34 cellular contexts compared by ENCODE assay signal in the genomic region with DNA sequence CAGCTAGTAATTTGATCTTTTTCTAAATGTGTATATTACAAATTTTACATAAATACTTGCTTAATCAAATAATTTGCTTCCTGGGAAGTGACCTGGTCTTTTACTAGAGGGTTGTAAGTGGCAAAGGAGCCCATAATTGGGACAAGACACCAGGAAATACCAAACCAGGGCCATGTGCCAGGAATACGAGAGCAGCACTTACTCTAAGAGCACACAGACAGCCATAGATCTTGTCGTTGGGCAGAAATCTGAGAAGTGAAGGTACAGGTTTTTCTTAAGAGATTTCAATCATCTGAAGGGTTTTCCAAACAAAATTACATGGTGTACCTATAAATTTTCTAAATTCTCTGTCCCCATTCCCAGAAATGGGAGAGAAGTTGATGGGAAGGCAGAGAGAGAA.
"Had no signal": no experiment of that assay in that cellular context is flagged by ENCODE, and none has a peak within 500 bp of the region (broad histone marks: within the 10 kb centered on the region; RNA-seq: fewer than 3 reads in every experiment).

No MANE protein-coding gene starts in this region.

- H3K4me3 ChIP-seq: adrenal gland, body of pancreas, breast epithelium, Peyer's patch, SJSA1 had no signal

- DNase-seq: activated CD4-positive, alpha-beta T cell treated with anti-CD3 and anti-CD28 coated beads, Interleukin-2, amount 10 ng/mL, durations not matched to agents 7 days and 5 days; activated CD4-positive, alpha-beta T cell treated with anti-CD3 and anti-CD28 coated beads, Interleukin-2, amount 50 U/mL, for 48 hours; activated CD4-positive, CD25-positive, alpha-beta regulatory T cell; activated CD8-positive, alpha-beta T cell treated with anti-CD3 and anti-CD28 coated beads, Interleukin-2, amount 10 ng/mL, durations not matched to agents 7 days and 5 days; activated gamma-delta T cell treated with Interleukin-2 at 50 U/mL for 16 hours; activated naive CD4-positive, alpha-beta T cell treated with anti-CD3 and anti-CD28 coated beads for 36 hours; activated T-cell treated with anti-CD3 and anti-CD28 coated beads, Interleukin-2, amount 50 U/mL, for 24 hours; adrenal gland; body of pancreas; Kasumi-1; KG1; MM.1S; MV-4-11; NCI-H1092; NCI-H187 treated with DMSO at 0.1 percent for 48 hours; NCI-H2171 treated with DMSO at 0.1 percent for 48 hours; NCI-H2227 treated with DMSO at 0.1 percent for 48 hours; NCI-H446 treated with DMSO at 0.1 percent for 48 hours; NCI-H524; NCI-H69; NCI-H82; NK-92 treated with Interleukin-12 subunit alpha and Interleukin-12 subunit beta, amount 100 ng/mL, for 24 hours; PC-3; Peyer's patch; RPMI8226; SHP77 treated with DMSO at 0.1 percent for 48 hours; SW 1271; T-helper 1 cell; T-helper 2 cell; T-helper 9 cell; WERI-Rb-1 had no signal

- ATAC-seq: activated CD8-positive, alpha-beta T cell treated with anti-CD3 and anti-CD28 coated beads, Interleukin-2, amount 10 ng/mL, durations not matched to agents 7 days and 5 days; activated naive CD4-positive, alpha-beta T cell treated with anti-CD3 and anti-CD28 coated beads, Interleukin-2, amount 50 U/mL, for 72 hours; body of pancreas; PC-3 had no signal
